Comparison of ENCODE assay signal across 20 cellular contexts in the genomic region with DNA sequence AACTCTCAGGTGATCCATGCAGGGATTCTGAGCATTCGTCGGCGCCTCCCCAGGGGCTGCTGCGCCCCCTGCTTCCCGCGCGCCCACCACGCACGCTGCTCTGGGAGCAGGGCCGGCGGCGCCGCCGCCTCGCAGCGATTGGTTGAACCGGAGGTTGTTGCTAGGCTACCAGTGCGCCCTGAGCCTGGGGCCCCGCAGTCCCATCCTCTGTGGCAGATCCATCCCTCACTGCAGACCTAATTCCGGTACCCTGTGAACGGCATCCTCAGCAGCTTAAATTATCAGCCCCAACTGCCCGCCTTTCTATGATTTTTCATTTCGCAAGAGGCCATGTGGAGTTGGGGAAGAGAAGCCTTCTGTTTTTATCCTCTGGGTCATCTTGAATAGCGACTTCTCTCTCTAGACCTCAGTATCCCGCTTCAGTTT. TPM values are rescaled to one million over a fixed set of nuclear protein-coding genes. Genes with fewer than 3 reads are reported as not detected.
A peak's percentile ranks its signal among the peaks of the same experiment; 100 is the strongest.
DNase-seq lines count a peak whose midpoint lies in the region; ATAC-seq and TF ChIP-seq lines count a peak whose summit lies in the region.
"Had no signal": no experiment of that assay in that cellular context is flagged by ENCODE, and none has a peak within 500 bp of the region (broad histone marks: within the 10 kb centered on the region; RNA-seq: fewer than 3 reads in every experiment).

No MANE protein-coding gene starts in this region.

- H3K36me3 ChIP-seq in colonic mucosa: no peaks in the 10 kb centered on the region
- H3K36me3 ChIP-seq: HAP-1, upper lobe of left lung had no signal

- H3K27ac ChIP-seq in colonic mucosa: no peak overlapping the region
- H3K27ac ChIP-seq: upper lobe of left lung had no signal

- H3K36me3 Mint-ChIP-seq in brain (no peaks in the 10 kb centered on the region), nephron progenitor cell (ENCODE audit: low read depth) (no peaks in the 10 kb centered on the region)
- H3K36me3 Mint-ChIP-seq: stimulated activated memory B cell treated with anti-CD40 and anti-IgM and Interleukin-4, amounts not matched to agents 10 μg/mL and 1 μg/mL and 100 μg/mL, for 72 hours had no signal

- no peak overlapping the region for H3K9ac ChIP-seq in colonic mucosa (ENCODE audit: low read depth in 2 of 2, low read length in 2 of 2)

- H3K27me3 Mint-ChIP-seq in brain: peaks cover 13% of the 10 kb centered on the region
- H3K27me3 Mint-ChIP-seq in nephron progenitor cell (ENCODE audit: low read depth, poor library complexity): peaks cover 81% of the 10 kb centered on the region

- H3K4me3 Mint-ChIP-seq in brain (peak overlapping the region; percentile 40 to 73 (median 64)), nephron progenitor cell (no peak overlapping the region)
- H3K4me3 Mint-ChIP-seq: stimulated activated memory B cell treated with anti-CD40 and anti-IgM and Interleukin-4, amounts not matched to agents 10 μg/mL and 1 μg/mL and 100 μg/mL, for 72 hours had no signal

- H3K9me3 Mint-ChIP-seq in brain (peaks cover 0 to 3% (median 0%) of the 10 kb centered on the region in 5 experiments), nephron progenitor cell (no peaks in the 10 kb centered on the region)

- no peak overlapping the region for H3K4me3 ChIP-seq in colonic mucosa
- H3K4me3 ChIP-seq: HAP-1, upper lobe of left lung had no signal

- no peaks in the 10 kb centered on the region for H3K9me3 ChIP-seq in colonic mucosa
- H3K9me3 ChIP-seq: HAP-1, upper lobe of left lung had no signal

- peak in 1 of 2 experiments; percentile 53 for TF ChIP-seq CTCF in brain (conservative IDR thresholded peaks at IDR 0.05)
- no peak for TF ChIP-seq CTCF in nephron progenitor cell (IDR thresholded peaks at IDR 0.05)
- no peak for TF ChIP-seq CTCF in colonic mucosa (IDR thresholded peaks at IDR 0.05)

- DNase-seq in D341Med (ENCODE audit: low spot score): peak; percentile 51
- DNase-seq in NCI-H82 (lab: John Stamatoyannopoulos, UW): peak; percentile 80
- peak; percentile 61 for DNase-seq in nephron progenitor cell
- DNase-seq in SIG-M5 (lab: John Stamatoyannopoulos, UW): no peak
- no peak for DNase-seq in colonic mucosa
- DNase-seq: activated T-cell treated with anti-CD3 and anti-CD28 coated beads, Interleukin-2, amount 50 U/mL, for 48 hours; islet precursor cell; mesenchymal stem cell; NCI-H2107; SHP77 had no signal

- no peaks in the 10 kb centered on the region for H3K4me1 ChIP-seq in colonic mucosa

- no peaks in the 10 kb centered on the region for H3K27me3 ChIP-seq in colonic mucosa

- ATAC-seq in GM18909 (IDR thresholded peaks at IDR 0.05; ENCODE audit: poor library complexity, unreplicated experiment) (no peak), GM18873 (IDR thresholded peaks at IDR 0.05; ENCODE audit: low FRiP score, unreplicated experiment) (no peak)
- ATAC-seq: stimulated activated memory B cell treated with anti-CD40 and anti-IgM and Interleukin-4, amounts not matched to agents 10 μg/mL and 1 μg/mL and 100 μg/mL, for 72 hours had no signal

- peaks cover 60% of the 10 kb centered on the region for H3K4me1 Mint-ChIP-seq in brain
- no peaks in the 10 kb centered on the region for H3K4me1 Mint-ChIP-seq in nephron progenitor cell

- intact Hi-C loops in colonic mucosa (cut with DNase I): no loop called here

- H3K27ac Mint-ChIP-seq in brain: peak overlapping the region in 4 of 5 experiments; percentile 62 to 97 (median 79)
- H3K27ac Mint-ChIP-seq in nephron progenitor cell: no peak overlapping the region
- H3K27ac Mint-ChIP-seq: stimulated activated memory B cell treated with anti-CD40 and anti-IgM and Interleukin-4, amounts not matched to agents 10 μg/mL and 1 μg/mL and 100 μg/mL, for 72 hours had no signal

RNA-seq across cellular contexts. Expression of a gene that starts 15.3 kb away (rescaled TPM):
- 0.15 TPM for polyA plus RNA-seq in brain (ENCODE audit: insufficient read depth, low read depth, low replicate concordance)
- total RNA-seq in colonic mucosa: under 1 TPM; 0.35 TPM
- total RNA-seq: MCF 10A, skeletal muscle tissue had no signal
- polyA plus RNA-seq: AG04450 had no signal

RNA-seq across cellular contexts. Expression of a gene that starts 51.5 kb away (rescaled TPM):
- not detected for polyA plus RNA-seq in brain (ENCODE audit: insufficient read depth, low read depth, low replicate concordance)
- total RNA-seq in colonic mucosa: 1 to 10 TPM; 4.7 to 7.8 TPM
- total RNA-seq: MCF 10A, omental fat pad, skeletal muscle tissue had no signal
- polyA plus RNA-seq: AG04450 had no signal

Comparison
In these comparisons a context has a peak if more than half of its experiments do, and no peak if none do; other contexts are left out.
1. DNase-seq: peak in D341Med (single experiment), NCI-H82 (single experiment) and nephron progenitor cell (single experiment); none in SIG-M5 (single experiment) and colonic mucosa (single experiment).